In genomic region chr1:16172964-16173446, GRCh38 we compare ENCODE assay signal across 1 cellular context.
TF ChIP-seq lines count a peak whose summit lies in the region.

No MANE protein-coding gene starts in this region.

TF ChIP-seq in HEK293, 187 proteins besides CTCF, POLR2A, EP300 and RAD21 (continued from another document):
- TF ChIP-seq ZBTB6 (tag by site-specific recombination; IDR thresholded peaks at IDR 0.05) (no peak), ZBTB8A (tag by site-specific recombination; IDR thresholded peaks at IDR 0.05) (no peak), TCF7L2 (IDR thresholded peaks at IDR 0.05; ENCODE audit: borderline replicate concordance, low read depth, low read length) (no peak), YY2 (tag by site-specific recombination; IDR thresholded peaks at IDR 0.05) (no peak)
